In genomic region chr16:67663151-67663876, GRCh38 we compare ENCODE assay signal across 1 cellular context.
TF ChIP-seq lines count a peak whose summit lies in the region.

No MANE protein-coding gene starts in this region.

TF ChIP-seq in HepG2, 621 proteins besides CTCF, POLR2A, EP300 and RAD21 (continued from another document and continues in another):
- TF ChIP-seq ZBTB4 (CRISPR knock-in tag; IDR thresholded peaks at IDR 0.05; ENCODE audit: borderline replicate concordance) (peak; percentile 74; the same call in 1 of the 2 replicates), ZNF619 (CRISPR knock-in tag; IDR thresholded peaks at IDR 0.05) (no peak), ELF3 (CRISPR knock-in tag; IDR thresholded peaks at IDR 0.05) (no peak), NFYC (CRISPR knock-in tag; IDR thresholded peaks at IDR 0.05) (no peak), PTBP1 (IDR thresholded peaks at IDR 0.05; ENCODE audit: low read depth, low read length, poor library complexity, severe bottlenecking) (no peak), CENPX (CRISPR knock-in tag; IDR thresholded peaks at IDR 0.05) (no peak), ZNF639 (CRISPR knock-in tag; conservative IDR thresholded peaks at IDR 0.05) (no peak), UBTF (CRISPR knock-in tag; IDR thresholded peaks at IDR 0.05) (no peak; the same call in 1 of the 2 replicates), FOXP4 (CRISPR knock-in tag; IDR thresholded peaks at IDR 0.05) (no peak), CERS6 (CRISPR knock-in tag; IDR thresholded peaks at IDR 0.05) (no peak), ZNF777 (CRISPR knock-in tag; IDR thresholded peaks at IDR 0.05) (0 out of 2 replicates have a peak, but pooled peaks have one; percentile 28), ZNF136 (CRISPR knock-in tag; IDR thresholded peaks at IDR 0.05; ENCODE audit: low read depth) (no peak), THRA (CRISPR knock-in tag; IDR thresholded peaks at IDR 0.05; ENCODE audit: borderline replicate concordance) (no peak), ZBTB33 (CRISPR knock-in tag; IDR thresholded peaks at IDR 0.05) (peak; percentile 70), FOXK2 (IDR thresholded peaks at IDR 0.05) (no peak), ELF4 (CRISPR knock-in tag; IDR thresholded peaks at IDR 0.05; ENCODE audit: borderline replicate concordance) (no peak), TBX3 (IDR thresholded peaks at IDR 0.05; ENCODE audit: borderline replicate concordance) (no peak), MYPOP (CRISPR knock-in tag; IDR thresholded peaks at IDR 0.05) (no peak), ZNF839 (CRISPR knock-in tag; IDR thresholded peaks at IDR 0.05; ENCODE audit: borderline replicate concordance) (no peak), KDM6A (CRISPR knock-in tag; IDR thresholded peaks at IDR 0.05; ENCODE audit: low read depth) (no peak), NFIB (CRISPR knock-in tag; IDR thresholded peaks at IDR 0.05; ENCODE audit: borderline replicate concordance) (no peak), STAT6 (CRISPR knock-in tag; IDR thresholded peaks at IDR 0.05; ENCODE audit: borderline replicate concordance) (no peak), ZNF609 (CRISPR knock-in tag; IDR thresholded peaks at IDR 0.05; ENCODE audit: borderline replicate concordance) (0 out of 2 replicates have a peak, but pooled peaks have one; percentile 20), ZSCAN9 (CRISPR knock-in tag; IDR thresholded peaks at IDR 0.05; ENCODE audit: borderline replicate concordance) (no peak), MIER3 (CRISPR knock-in tag; IDR thresholded peaks at IDR 0.05; ENCODE audit: borderline replicate concordance) (no peak), GATAD1 (CRISPR knock-in tag; IDR thresholded peaks at IDR 0.05) (no peak), KDM1A (CRISPR knock-in tag; IDR thresholded peaks at IDR 0.05) (no peak), KLF9 (CRISPR knock-in tag; IDR thresholded peaks at IDR 0.05; ENCODE audit: low read depth) (no peak), ZNF629 (CRISPR knock-in tag; conservative IDR thresholded peaks at IDR 0.05) (no peak), ZFYVE20 (CRISPR knock-in tag; IDR thresholded peaks at IDR 0.05; ENCODE audit: borderline replicate concordance, low read depth) (no peak), FOXJ3 (CRISPR knock-in tag; IDR thresholded peaks at IDR 0.05; ENCODE audit: borderline replicate concordance) (no peak), ZNF430 (CRISPR knock-in tag; IDR thresholded peaks at IDR 0.05) (no peak), ZNF264 (CRISPR knock-in tag; IDR thresholded peaks at IDR 0.05) (no peak), MIER2 (CRISPR knock-in tag; IDR thresholded peaks at IDR 0.05) (no peak), RNF2 (conservative IDR thresholded peaks at IDR 0.05; ENCODE audit: low read depth) (no peak), ZNF768 (CRISPR knock-in tag; IDR thresholded peaks at IDR 0.05) (no peak), ZNF589 (CRISPR knock-in tag; conservative IDR thresholded peaks at IDR 0.05) (no peak), ARHGAP35 (CRISPR knock-in tag; IDR thresholded peaks at IDR 0.05; ENCODE audit: borderline replicate concordance) (no peak)
